ENCODE assay signal across 18 cellular contexts in the genomic region with DNA sequence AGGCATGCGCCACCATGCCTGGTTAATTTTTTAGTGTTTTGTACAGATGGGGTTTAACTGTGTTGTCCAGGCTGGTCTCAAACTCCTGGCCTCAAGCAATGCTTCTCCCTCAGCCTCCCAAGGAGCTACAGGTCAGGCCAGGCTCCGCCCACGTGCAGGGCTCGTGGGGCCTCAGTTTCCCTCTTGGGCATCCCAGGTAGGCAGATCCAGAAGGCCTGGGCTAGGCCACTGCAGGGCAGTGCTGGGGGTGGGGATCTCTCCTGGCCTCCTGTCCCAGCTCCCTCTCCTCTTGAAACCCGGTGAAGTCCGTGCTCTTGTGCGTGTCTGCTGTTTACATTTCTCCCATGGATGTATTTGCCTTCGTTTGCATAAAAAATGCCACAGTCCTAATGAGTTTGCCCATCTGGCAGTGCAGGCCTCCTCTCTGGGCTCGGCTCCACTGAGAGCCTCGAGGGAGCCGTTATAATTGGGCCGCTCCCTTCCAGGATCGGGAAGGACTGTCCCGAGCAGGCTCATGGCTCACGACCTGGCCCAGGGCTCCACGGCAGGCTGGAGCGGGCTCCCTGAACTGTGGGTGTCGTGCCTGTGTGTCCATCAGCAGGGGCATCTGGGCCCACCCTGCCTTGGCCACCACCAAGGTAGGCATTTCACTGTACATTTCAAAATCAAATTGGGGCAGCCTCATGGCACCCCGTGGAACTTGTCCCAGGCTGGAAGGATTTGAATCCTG.
"Had no signal": no experiment of that assay in that cellular context is flagged by ENCODE, and none has a peak within 500 bp of the region (broad histone marks: within the 10 kb centered on the region; RNA-seq: fewer than 3 reads in every experiment).

No MANE protein-coding gene starts in this region.

- H3K27ac ChIP-seq: cardiac muscle cell, left ventricle myocardium inferior, parathyroid adenoma, tibial nerve, vagina, WERI-Rb-1 had no signal

- DNase-seq: activated CD8-positive, alpha-beta T cell treated with anti-CD3 and anti-CD28 coated beads for 36 hours; activated effector memory CD4-positive, alpha-beta T cell treated with anti-CD3 and anti-CD28 coated beads, Interleukin-2, amount 50 U/mL, for 16 hours; activated T-cell treated with anti-CD3 and anti-CD28 coated beads, Interleukin-2, amount 50 U/mL, for 48 hours; erythroblast; hippocampal formation; left ventricle myocardium inferior; mesenchymal stem cell; naive thymus-derived CD8-positive, alpha-beta T cell; stimulated activated CD4-positive, alpha-beta T cell treated with anti-CD3 and anti-CD28 coated beads, Interleukin-15, amount 100 ng/mL, for 24 hours; stimulated activated CD4-positive, alpha-beta T cell treated with anti-CD3 and anti-CD28 coated beads, Interleukin-4, amount 100 ng/mL, for 1 hour; stimulated activated naive CD4-positive, alpha-beta T cell; substantia nigra; WERI-Rb-1 had no signal

- ATAC-seq: activated CD8-positive, alpha-beta T cell treated with anti-CD3 and anti-CD28 coated beads for 36 hours; activated naive CD4-positive, alpha-beta T cell treated with anti-CD3 and anti-CD28 coated beads, Interleukin-2, amount 50 U/mL, for 72 hours; naive thymus-derived CD8-positive, alpha-beta T cell had no signal

- H3K4me1 ChIP-seq: left ventricle myocardium inferior, parathyroid adenoma, tibial nerve, vagina had no signal

- H3K36me3 ChIP-seq: cardiac muscle cell, left ventricle myocardium inferior, tibial nerve, vagina, WERI-Rb-1 had no signal

- H3K27ac Mint-ChIP-seq: activated CD8-positive, alpha-beta T cell treated with anti-CD3 and anti-CD28 coated beads for 36 hours; activated naive CD4-positive, alpha-beta T cell treated with anti-CD3 and anti-CD28 coated beads, Interleukin-2, amount 50 U/mL, for 72 hours had no signal

- H2AFZ ChIP-seq: parathyroid adenoma had no signal

- H3K79me2 ChIP-seq: parathyroid adenoma had no signal

- H3K4me3 Mint-ChIP-seq: activated CD8-positive, alpha-beta T cell treated with anti-CD3 and anti-CD28 coated beads for 36 hours; naive thymus-derived CD8-positive, alpha-beta T cell had no signal

- H3K27me3 ChIP-seq: cardiac muscle cell, tibial nerve, vagina had no signal

- H3K9me3 ChIP-seq: left ventricle myocardium inferior, tibial nerve, vagina had no signal

- H3K9me3 Mint-ChIP-seq: activated CD8-positive, alpha-beta T cell treated with anti-CD3 and anti-CD28 coated beads for 36 hours; activated naive CD4-positive, alpha-beta T cell treated with anti-CD3 and anti-CD28 coated beads, Interleukin-2, amount 50 U/mL, for 72 hours; naive thymus-derived CD8-positive, alpha-beta T cell had no signal

- H3K4me1 Mint-ChIP-seq: naive thymus-derived CD8-positive, alpha-beta T cell had no signal

- H3K4me3 ChIP-seq: cardiac muscle cell, left ventricle myocardium inferior, tibial nerve, vagina had no signal

- H3K36me3 Mint-ChIP-seq: activated naive CD4-positive, alpha-beta T cell treated with anti-CD3 and anti-CD28 coated beads, Interleukin-2, amount 50 U/mL, for 72 hours; naive thymus-derived CD8-positive, alpha-beta T cell had no signal

- H3K9ac ChIP-seq: parathyroid adenoma had no signal
